In genomic region chr5:43428034-43428712, GRCh38 we compare ENCODE assay signal across 15 cellular contexts. TPM values are rescaled to one million over a fixed set of nuclear protein-coding genes. Genes with fewer than 3 reads are reported as not detected.
DNase-seq lines count a peak whose midpoint lies in the region; ATAC-seq, FAIRE-seq and TF ChIP-seq lines count a peak whose summit lies in the region.
"Had no signal": no experiment of that assay in that cellular context is flagged by ENCODE, and none has a peak within 500 bp of the region (broad histone marks: within the 10 kb centered on the region; RNA-seq: fewer than 3 reads in every experiment).

No MANE protein-coding gene starts in this region.

- peak; percentile 21 for DNase-seq in HuH-7.5 (ENCODE audit: low spot score)
- DNase-seq in K562 (ENCODE audit: extremely low read depth in 1 of 4, low spot score in 3 of 4) = no peak
- DNase-seq in glomerular visceral epithelial cell (ENCODE audit: extremely low spot score) = peak; percentile 78
- DNase-seq in stimulated activated CD4-positive, alpha-beta T cell treated with anti-CD3 and anti-CD28 coated beads, Interleukin-12 subunit alpha, Interleukin-12 subunit beta, amount 100 ng/mL, for 4 hours = no peak
- DNase-seq: activated CD8-positive, alpha-beta T cell treated with anti-CD3 and anti-CD28 coated beads for 36 hours; effector CD8-positive, alpha-beta T cell; H9; NCI-H2081 treated with DMSO at 0.1 percent for 48 hours; NCI-H82; SHP77 treated with DMSO at 0.1 percent for 48 hours; small intestine had no signal

- no peaks in the 10 kb centered on the region for H3K79me2 ChIP-seq in K562 (ENCODE audit: control insufficient read depth, insufficient read depth, low read length)

- CTCF ChIA-PET in K562 (lab: Yijun Ruan, JAX; ENCODE audit: low intra/inter-chr PET ratio) = no interaction called here

- no peak overlapping the region for H3K9ac ChIP-seq in K562 (ENCODE audit: insufficient read depth in 1 of 2, low read depth in 2 of 2, low read length in 2 of 2)

- TF ChIP-seq CTCF in K562 (IDR thresholded peaks at IDR 0.05 in 2 of 3, conservative IDR thresholded peaks at IDR 0.05 in 1 of 3; ENCODE audit: insufficient read depth in 2 of 3, low read depth in 1 of 3, low read length in 3 of 3) = no peak

- BruUV-seq in K562 (replicated peaks; lab: Mats Ljungman, UMichigan) = no TSS peak

- WGBS in K562 (ENCODE audit: insufficient coverage, low coverage, missing lambda C conversion rate) = 72% methylated on average over 4 of the region's 4 CpGs

- no peaks in the 10 kb centered on the region for H3K27me3 ChIP-seq in K562 (ENCODE audit: control insufficient read depth in 2 of 2, insufficient read depth in 2 of 2, low read length in 2 of 2)

- H2AFZ ChIP-seq in K562 (ENCODE audit: low read depth, low read length) = no peak overlapping the region

- no peak overlapping the region for H3K27ac ChIP-seq in K562 (ENCODE audit: extremely low read depth, low read depth, low read length)

- H3K4me3 ChIP-seq in K562 = no peak overlapping the region

- ATAC-seq in K562 = no peak
- ATAC-seq in HG03342 (IDR thresholded peaks at IDR 0.05; ENCODE audit: unreplicated experiment) = no peak
- no peak for ATAC-seq in HG02588 (IDR thresholded peaks at IDR 0.05; ENCODE audit: unreplicated experiment)
- no peak for ATAC-seq in HG02763 (IDR thresholded peaks at IDR 0.05; ENCODE audit: unreplicated experiment)
- ATAC-seq: activated CD8-positive, alpha-beta T cell treated with anti-CD3 and anti-CD28 coated beads for 36 hours; activated T-helper 17 cell treated with anti-CD3 and anti-CD28 coated beads, Interleukin-2, amount 50 U/mL, for 72 hours had no signal

- no peaks in the 10 kb centered on the region for H3K9me3 ChIP-seq in K562 (replicated peaks; ENCODE audit: control insufficient read depth, insufficient read depth, low read depth, low read length)

- in situ Hi-C loops in K562 (cut with MboI) = no loop called here

- no peaks in the 10 kb centered on the region for H3K36me3 ChIP-seq in K562 (ENCODE audit: control insufficient read depth, insufficient read depth, low read length)

- H3K9me1 ChIP-seq in K562 (ENCODE audit: control insufficient read depth, insufficient read depth, low read length) = no peaks in the 10 kb centered on the region

- H3K4me2 ChIP-seq in K562 (ENCODE audit: insufficient read depth, low read length) = no peak overlapping the region

- TF ChIP-seq RAD21 in K562 (CRISPR knock-in tag; conservative IDR thresholded peaks at IDR 0.05 in 1 of 2, IDR thresholded peaks at IDR 0.05 in 1 of 2) = no peak

- intact Hi-C loops in K562 (cut with micrococcal nuclease) = no loop called here

- FAIRE-seq in K562 (lab: Jason Lieb, UNC) = no peak
- FAIRE-seq: small intestine had no signal

- no peak for TF ChIP-seq POLR2A in K562 (conservative IDR thresholded peaks at IDR 0.05)

- no peaks in the 10 kb centered on the region; a peak in 1 of 5 replicates for H3K4me1 ChIP-seq in K562 (replicated peaks in 1 of 2; ENCODE audit: control insufficient read depth in 2 of 2, insufficient read depth in 2 of 2, low read length in 2 of 2)

- POLR2A ChIA-PET in K562 (lab: Yijun Ruan, JAX) = no interaction called here

- no peaks in the 10 kb centered on the region for H4K20me1 ChIP-seq in K562 (replicated peaks; ENCODE audit: control insufficient read depth, insufficient read depth, low read length)

- no peak for TF ChIP-seq EP300 in K562 (IDR thresholded peaks at IDR 0.05; ENCODE audit: low read length)

TF ChIP-seq in K562, 482 proteins besides CTCF, POLR2A, EP300 and RAD21:
- TF ChIP-seq MXI1 (IDR thresholded peaks at IDR 0.05; ENCODE audit: low read depth, low read length) = no peak
- TF ChIP-seq NFIX (CRISPR knock-in tag; IDR thresholded peaks at IDR 0.05; ENCODE audit: low read depth) = no peak
- TF ChIP-seq CEBPB (tag; IDR thresholded peaks at IDR 0.05) = peak; percentile 67

RNA-seq across cellular contexts. Expression of gene CCL28, which starts 16.0 kb away (rescaled TPM):
- not detected in 2 replicates for total RNA-seq in K562 (2011; cell fraction: chromatin; rRNA removed; ENCODE audit: low replicate concordance)
- not detected in 2 replicates for total RNA-seq in K562 (2011; cell fraction: nucleolus; rRNA removed)
- total RNA-seq in K562 (2011; cell fraction: nucleoplasm; rRNA removed) = not detected in 2 replicates
- total RNA-seq in K562 (2014; rRNA removed) (not detected in 2 replicates), K562 (2014; rRNA removed; fragmentation: Illumina TruSeq; extraction: Trizol) (not detected in 2 replicates), K562 (2015; rRNA removed; fragmentation: Illumina TruSeq; extraction: Trizol) (not detected in 2 replicates), K562 (2021) (not detected in 2 replicates)
- polyA plus RNA-seq in K562 (2011; rRNA removed) (0.11 TPM in 1 of 2 replicates, not detected in the other), K562 (2014; fragmentation: Illumina TruSeq; extraction: Trizol) (not detected in 2 replicates), K562 (2014; fragmentation: Nextera tagmentation; extraction: Ambion mirVana) (not detected), K562 (2014; rRNA removed) (not detected in 2 replicates)
- polyA plus RNA-seq in K562 (2011; cell fraction: cytosol; rRNA removed) = 0.06 TPM in 1 of 2 replicates, not detected in the other
- 0.04 TPM in 1 of 2 replicates, not detected in the other for polyA plus RNA-seq in K562 (2011; cell fraction: nucleus; rRNA removed)
- polyA plus RNA-seq in K562 (2012) = not detected in 2 replicates
- polyA minus RNA-seq in K562 (2011; rRNA and poly(A)+ RNA removed) = not detected in 2 replicates
- not detected in 2 replicates for polyA minus RNA-seq in K562 (2011; cell fraction: cytosol; rRNA and poly(A)+ RNA removed)
- polyA minus RNA-seq in K562 (2011; cell fraction: nucleus; rRNA and poly(A)+ RNA removed) = not detected in 2 replicates
- total RNA-seq: H9 had no signal

RNA-seq across cellular contexts. Expression of gene TMEM267, which starts 55.5 kb away (rescaled TPM):
- total RNA-seq in K562 (2011; cell fraction: chromatin; rRNA removed; ENCODE audit: low replicate concordance) = 16.8 and 49.2 TPM in 2 replicates
- total RNA-seq in K562 (2011; cell fraction: nucleolus; rRNA removed) = 7.2 and 8.0 TPM in 2 replicates
- 20.4 and 22.3 TPM in 2 replicates for total RNA-seq in K562 (2011; cell fraction: nucleoplasm; rRNA removed)
- total RNA-seq in K562 (2014; rRNA removed) (8.1 and 11.3 TPM in 2 replicates), K562 (2014; rRNA removed; fragmentation: Illumina TruSeq; extraction: Trizol) (17.8 and 21.2 TPM in 2 replicates), K562 (2015; rRNA removed; fragmentation: Illumina TruSeq; extraction: Trizol) (12.1 and 13.3 TPM in 2 replicates), K562 (2021) (19.3 and 19.9 TPM in 2 replicates)
- polyA plus RNA-seq in K562 (2011; rRNA removed) (29.1 and 31.9 TPM in 2 replicates), K562 (2014; fragmentation: Illumina TruSeq; extraction: Trizol) (15.4 and 17.0 TPM in 2 replicates), K562 (2014; fragmentation: Nextera tagmentation; extraction: Ambion mirVana) (10 to 100 TPM; 51.1 to 61.1 TPM), K562 (2014; rRNA removed) (13.2 and 19.1 TPM in 2 replicates)
- polyA plus RNA-seq in K562 (2011; cell fraction: cytosol; rRNA removed) = 4.6 and 13.5 TPM in 2 replicates
- polyA plus RNA-seq in K562 (2011; cell fraction: nucleus; rRNA removed) = 20.1 and 30.5 TPM in 2 replicates
- polyA plus RNA-seq in K562 (2012) = 15.9 and 25.5 TPM in 2 replicates
- 35.3 and 41.3 TPM in 2 replicates for polyA minus RNA-seq in K562 (2011; rRNA and poly(A)+ RNA removed)
- polyA minus RNA-seq in K562 (2011; cell fraction: cytosol; rRNA and poly(A)+ RNA removed) = 6.4 and 6.7 TPM in 2 replicates
- polyA minus RNA-seq in K562 (2011; cell fraction: nucleus; rRNA and poly(A)+ RNA removed) = 5.0 and 7.0 TPM in 2 replicates

Comparison
In these comparisons a context has a peak if more than half of its experiments do, and no peak if none do; other contexts are left out.
1. DNase-seq: peak in HuH-7.5 (single experiment) and glomerular visceral epithelial cell (single experiment); none in K562 (0 of 4) and stimulated activated CD4-positive, alpha-beta T cell treated with anti-CD3 and anti-CD28 coated beads, Interleukin-12 subunit alpha, Interleukin-12 subunit beta, amount 100 ng/mL, for 4 hours (single experiment).